ENCODE assay signal across 1 cellular context in genomic region chr16:30946671-30947532, GRCh38.
TF ChIP-seq lines count a peak whose summit lies in the region.

No MANE protein-coding gene starts in this region.

TF ChIP-seq in GM23338, 12 proteins besides CTCF, POLR2A, EP300 and RAD21 (continued from another document):
- TF ChIP-seq ZNF462 (CRISPR knock-in tag; IDR thresholded peaks at IDR 0.05), result no peak
- TF ChIP-seq EZH2phosphoT487 (IDR thresholded peaks at IDR 0.05; ENCODE audit: unreplicated experiment), result no peak
- TF ChIP-seq STAT1 (IDR thresholded peaks at IDR 0.05; ENCODE audit: unreplicated experiment), result no peak
- no peak for TF ChIP-seq REST (IDR thresholded peaks at IDR 0.05; ENCODE audit: unreplicated experiment)
- no peak for TF ChIP-seq EZH2 (IDR thresholded peaks at IDR 0.05; ENCODE audit: low read depth, unreplicated experiment)
- TF ChIP-seq POLR2AphosphoS5 (IDR thresholded peaks at IDR 0.05; ENCODE audit: low read depth), result no peak
